ENCODE assay signal across 19 cellular contexts in the genomic region with DNA sequence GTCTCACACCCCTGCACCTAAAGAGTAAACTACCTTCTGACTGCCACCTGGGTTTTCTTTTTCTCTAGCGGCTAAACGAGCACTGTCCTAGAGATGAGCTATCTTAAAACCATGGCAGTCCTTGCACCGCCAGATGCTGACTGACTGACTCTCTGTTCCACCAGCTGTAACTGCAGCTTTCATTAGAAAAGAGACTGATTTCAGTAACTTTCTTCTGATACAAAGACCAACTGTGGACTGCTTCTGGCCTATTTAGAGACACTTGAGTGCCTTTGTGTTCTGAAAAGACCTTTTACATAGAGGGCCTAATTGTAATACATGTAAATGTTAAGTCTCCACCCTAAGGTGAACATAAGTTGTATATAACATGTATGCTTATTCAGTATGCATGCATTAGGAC.
"Had no signal": no experiment of that assay in that cellular context is flagged by ENCODE, and none has a peak within 500 bp of the region (broad histone marks: within the 10 kb centered on the region; RNA-seq: fewer than 3 reads in every experiment).

No MANE protein-coding gene starts in this region.

- ATAC-seq: activated CD8-positive, alpha-beta T cell treated with anti-CD3 and anti-CD28 coated beads, Interleukin-2, amount 10 ng/mL, durations not matched to agents 7 days and 5 days; activated T-cell treated with anti-CD3 and anti-CD28 coated beads, Interleukin-2, amount 50 U/mL, for 72 hours; body of pancreas; left lobe of liver; natural killer cell had no signal

- H3K27me3 ChIP-seq: body of pancreas, gastroesophageal sphincter, hepatocyte, upper lobe of right lung had no signal

- H2AFZ ChIP-seq: hepatocyte had no signal

- H3K79me2 ChIP-seq: hepatocyte had no signal

- H3K36me3 ChIP-seq: gastroesophageal sphincter, prostate gland, upper lobe of right lung had no signal

- H3K27ac ChIP-seq: upper lobe of right lung had no signal

- H3K9me3 ChIP-seq: body of pancreas, gastroesophageal sphincter, prostate gland, upper lobe of right lung had no signal

- H3K4me3 ChIP-seq: body of pancreas, gastroesophageal sphincter, hepatocyte, prostate gland, smooth muscle cell, upper lobe of right lung had no signal

- DNase-seq: activated B cell treated with CpG ODN at 0.5 μM for 24 hours; activated CD4-positive, alpha-beta T cell treated with anti-CD3 and anti-CD28 coated beads, Interleukin-2, amount 10 ng/mL, durations not matched to agents 24 days and 14 days; activated CD8-positive, alpha-beta memory T cell treated with anti-CD3 and anti-CD28 coated beads, Interleukin-2, amount 50 U/mL, for 4 hours; activated CD8-positive, alpha-beta T cell treated with anti-CD3 and anti-CD28 coated beads, Interleukin-2, amount 10 ng/mL, durations not matched to agents 7 days and 5 days; activated gamma-delta T cell treated with Interleukin-2 at 50 U/mL for 16 hours; activated T-cell treated with anti-CD3 and anti-CD28 coated beads, Interleukin-2, amount 50 U/mL, for 72 hours; amniotic stem cell; body of pancreas; cerebellar nuclear complex; mammary epithelial cell; natural killer cell; stimulated activated CD4-positive, alpha-beta T cell treated with anti-CD3 and anti-CD28 coated beads, Interleukin-4, amount 100 ng/mL, for 4 hours; stimulated activated CD8-positive, alpha-beta memory T cell treated with anti-CD3 and anti-CD28 coated beads, Interleukin-4, amount 100 ng/mL, for 48 hours; upper lobe of right lung had no signal

- H3K4me1 ChIP-seq: body of pancreas, prostate gland, upper lobe of right lung had no signal

- H3K4me2 ChIP-seq: hepatocyte had no signal
